Comparison of ENCODE assay signal across 26 cellular contexts in the genomic region with DNA sequence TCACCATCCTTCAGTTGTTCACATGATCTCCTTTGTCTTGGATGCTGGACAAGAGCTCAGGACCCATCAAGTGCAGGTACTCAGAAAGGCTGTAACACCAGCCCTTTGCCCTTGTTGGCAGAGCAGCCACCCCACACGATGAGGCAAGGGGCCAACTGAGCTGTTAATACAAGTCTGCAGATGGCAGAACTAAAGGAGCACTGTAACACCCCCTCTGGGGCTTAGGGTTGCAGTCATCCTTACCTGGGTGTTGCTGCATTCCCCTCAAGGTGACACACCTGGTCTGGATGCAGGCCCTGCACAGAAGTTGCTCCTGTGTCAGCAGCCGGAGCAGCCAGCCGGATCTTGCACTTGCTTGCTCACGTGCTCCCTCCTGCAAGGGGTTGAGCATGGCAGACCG. TPM values are rescaled to one million over a fixed set of nuclear protein-coding genes. Genes with fewer than 3 reads are reported as not detected.
DNase-seq lines count a peak whose midpoint lies in the region; ATAC-seq and TF ChIP-seq lines count a peak whose summit lies in the region.
"Had no signal": no experiment of that assay in that cellular context is flagged by ENCODE, and none has a peak within 500 bp of the region (broad histone marks: within the 10 kb centered on the region; RNA-seq: fewer than 3 reads in every experiment).

No MANE protein-coding gene starts in this region.

- H4K8ac ChIP-seq in mesenchymal stem cell (ENCODE audit: low read length) = peak overlapping the region; percentile 65

- DNase-seq in chondrocyte (ENCODE audit: low spot score) (no peak), left cardiac atrium (no peak), mesenchymal stem cell (no peak), 8988T (no peak), GM13976 (ENCODE audit: low spot score) (no peak), NCI-H69 (lab: John Stamatoyannopoulos, UW) (no peak)
- DNase-seq: activated CD4-positive, alpha-beta T cell treated with anti-CD3 and anti-CD28 coated beads, Interleukin-2, amount 50 U/mL, for 4 hours; activated CD4-positive, CD25-positive, alpha-beta regulatory T cell; activated naive CD4-positive, alpha-beta T cell treated with Interleukin-2 at 50 U/mL for 16 hours; activated T-cell treated with anti-CD3 and anti-CD28 coated beads, Interleukin-2, amount 50 U/mL, for 72 hours; BE2C; effector CD4-positive, alpha-beta T cell; GDM1; H9; MM.1S; NCI-H1417; NCI-H2029 treated with DMSO at 0.1 percent for 48 hours; NCI-H2227 treated with DMSO at 0.1 percent for 48 hours; stimulated activated naive CD8-positive, alpha-beta T cell treated with anti-CD3 and anti-CD28 coated beads, Interleukin-15, amount 100 ng/mL, for 72 hours; T-helper 1 cell; tibial artery had no signal

- H3K27ac ChIP-seq in ACC112 (ENCODE audit: low read depth, low read length) (peak overlapping the region; percentile 98; the same call in 1 of the 2 replicates), mesenchymal stem cell (ENCODE audit: low read length, poor library complexity, severe bottlenecking) (no peak overlapping the region)

- H3K4me1 ChIP-seq in ACC112 (ENCODE audit: control insufficient read depth, insufficient read depth, low read length, unreplicated experiment) (peaks cover 86% of the 10 kb centered on the region), mesenchymal stem cell (ENCODE audit: control insufficient read depth, insufficient read depth, low read depth, low read length) (peaks cover 18% of the 10 kb centered on the region)

- 98% methylated on average over 5 of the region's 5 CpGs for WGBS in mesenchymal stem cell

- H2AFZ ChIP-seq in ACC112 (ENCODE audit: low read length, unreplicated experiment) (no peak overlapping the region), mesenchymal stem cell (ENCODE audit: low read depth, low read length) (no peak overlapping the region)

- H3K4me2 ChIP-seq in mesenchymal stem cell (ENCODE audit: low read length, poor library complexity, severe bottlenecking) = no peak overlapping the region

- H3K27me3 Mint-ChIP-seq in chondrocyte (ENCODE audit: low read depth) = no peaks in the 10 kb centered on the region
- H3K27me3 Mint-ChIP-seq: brain had no signal

- peaks cover 23% of the 10 kb centered on the region for H3K36me3 Mint-ChIP-seq in chondrocyte (ENCODE audit: low read depth)

- no peak overlapping the region for H3K14ac ChIP-seq in mesenchymal stem cell (ENCODE audit: low read length in 2 of 2)

- H2BK5ac ChIP-seq in mesenchymal stem cell (ENCODE audit: low read depth, low read length, poor library complexity, severe bottlenecking) = no peak overlapping the region

- H3K23ac ChIP-seq in mesenchymal stem cell (ENCODE audit: low read length in 2 of 2) = peak overlapping the region in 1 of 2 experiments; percentile 97

- H3K4ac ChIP-seq in mesenchymal stem cell (ENCODE audit: low read depth in 1 of 2, low read length in 2 of 2) = no peak overlapping the region

- in situ Hi-C loops in GM13976 (cut with MboI; ENCODE audit: low sequenced_read_pairs, unreplicated experiment) = no loop called here

- no peak overlapping the region for H2BK15ac ChIP-seq in mesenchymal stem cell (ENCODE audit: low read depth, poor library complexity, severe bottlenecking)

- no peak overlapping the region for H2BK120ac ChIP-seq in mesenchymal stem cell (ENCODE audit: low read depth, low read length)

- peaks cover 69% of the 10 kb centered on the region for H3K4me1 Mint-ChIP-seq in chondrocyte (ENCODE audit: low read depth)
- H3K4me1 Mint-ChIP-seq: memory B cell had no signal

- peaks cover 22% of the 10 kb centered on the region for H3K79me1 ChIP-seq in mesenchymal stem cell (replicated peaks; ENCODE audit: low read length, poor library complexity, severe bottlenecking)

- no peak overlapping the region for H3K9ac ChIP-seq in mesenchymal stem cell (ENCODE audit: low read length)

- H3K4me3 Mint-ChIP-seq in chondrocyte (ENCODE audit: unreplicated experiment) = no peak overlapping the region
- H3K4me3 Mint-ChIP-seq: activated T-cell treated with anti-CD3 and anti-CD28 coated beads, Interleukin-2, amount 50 U/mL, for 72 hours; brain; H9; memory B cell; stimulated activated naive CD8-positive, alpha-beta T cell treated with anti-CD3 and anti-CD28 coated beads, Interleukin-15, amount 100 ng/mL, for 72 hours had no signal

- peak; percentile 13 to 29 for ATAC-seq in left cardiac atrium
- no peak for ATAC-seq in HG03045 (IDR thresholded peaks at IDR 0.05; ENCODE audit: unreplicated experiment)
- ATAC-seq: activated T-cell treated with anti-CD3 and anti-CD28 coated beads, Interleukin-2, amount 50 U/mL, for 72 hours; K562; stimulated activated naive CD8-positive, alpha-beta T cell treated with anti-CD3 and anti-CD28 coated beads, Interleukin-15, amount 100 ng/mL, for 72 hours had no signal

- peaks cover 3% of the 10 kb centered on the region for H3K9me3 ChIP-seq in mesenchymal stem cell (ENCODE audit: control insufficient read depth, low read length)
- H3K9me3 ChIP-seq: BE2C, tibial artery had no signal

- peak overlapping the region in 1 of 2 experiments; percentile 50 for H3K18ac ChIP-seq in mesenchymal stem cell (ENCODE audit: low read depth in 1 of 2, low read length in 2 of 2)

- H3K27ac Mint-ChIP-seq in chondrocyte (ENCODE audit: unreplicated experiment) = peak overlapping the region; percentile 23
- H3K27ac Mint-ChIP-seq: activated T-cell treated with anti-CD3 and anti-CD28 coated beads, Interleukin-2, amount 50 U/mL, for 72 hours; H9; memory B cell had no signal

- peaks cover 11% of the 10 kb centered on the region for H3K9me3 Mint-ChIP-seq in chondrocyte (ENCODE audit: low read depth)

- H3K4me3 ChIP-seq in ACC112 (ENCODE audit: low read depth, low read length) = no peak overlapping the region
- H3K4me3 ChIP-seq in mesenchymal stem cell (ENCODE audit: insufficient read depth in 1 of 2, low read depth in 1 of 2, low read length in 2 of 2) = no peak overlapping the region
- H3K4me3 ChIP-seq: K562, tibial artery had no signal

- intact Hi-C loops in left cardiac atrium (cut with DNase I) = loop anchor here in 1 of 2 donors (5.0 kb wide), 1 partner anchor 49 kb away; no protein-coding TSS in a partner anchor

- H3K27me3 ChIP-seq in ACC112 (ENCODE audit: insufficient read depth, low read length) (no peaks in the 10 kb centered on the region), mesenchymal stem cell (ENCODE audit: control insufficient read depth in 1 of 2, insufficient read depth in 1 of 2, low read length in 2 of 2) (no peaks in the 10 kb centered on the region)
- H3K27me3 ChIP-seq: BE2C, tibial artery had no signal

- peak overlapping the region in 1 of 2 experiments; percentile 57 for H2BK12ac ChIP-seq in mesenchymal stem cell (ENCODE audit: low read length in 2 of 2)

- TF ChIP-seq CTCF in chondrocyte (IDR thresholded peaks at IDR 0.05) = no peak
- no peak for TF ChIP-seq CTCF in GM13976 (IDR thresholded peaks at IDR 0.05; ENCODE audit: borderline replicate concordance, control extremely low read depth, extremely low read depth, insufficient read depth, missing control alignments)

- no peak overlapping the region for H4K91ac ChIP-seq in mesenchymal stem cell (ENCODE audit: low read length)

- peaks cover 65% of the 10 kb centered on the region for H3K79me2 ChIP-seq in ACC112 (ENCODE audit: control insufficient read depth, insufficient read depth, low read length, unreplicated experiment)

- H3K36me3 ChIP-seq in ACC112 (ENCODE audit: insufficient read depth, low read length) (peaks cover 33% of the 10 kb centered on the region; the same call in 1 of the 2 replicates), mesenchymal stem cell (ENCODE audit: control insufficient read depth in 1 of 2, insufficient read depth in 2 of 2, low read depth in 1 of 2, low read length in 2 of 2) (peaks cover 7 to 11% of the 10 kb centered on the region in 2 experiments)
- H3K36me3 ChIP-seq: BE2C, tibial artery had no signal

- peak overlapping the region; percentile 76 for H2AK5ac ChIP-seq in mesenchymal stem cell (ENCODE audit: low read length, severe bottlenecking)

RNA-seq across cellular contexts. Expression of gene STARD13, which starts 52.0 kb away (rescaled TPM):
- total RNA-seq in chondrocyte (37.6 to 57.8 TPM (median 41.0 TPM) in 3 replicates), left cardiac atrium (10 to 100 TPM; 26.8 to 33.3 TPM)
- 16.1 TPM for polyA plus RNA-seq in mesenchymal stem cell (2013, experiment 1 of 2)
- 14.5 TPM for polyA plus RNA-seq in mesenchymal stem cell (2013, experiment 2 of 2)
- polyA plus RNA-seq: K562 had no signal
